In genomic region chr11:74310857-74311256, GRCh38 we compare ENCODE assay signal across 10 cellular contexts. TPM values are rescaled to one million over a fixed set of nuclear protein-coding genes. Genes with fewer than 3 reads are reported as not detected.
DNase-seq lines count a peak whose midpoint lies in the region; ATAC-seq, FAIRE-seq and TF ChIP-seq lines count a peak whose summit lies in the region.
"Had no signal": no experiment of that assay in that cellular context is flagged by ENCODE, and none has a peak within 500 bp of the region (broad histone marks: within the 10 kb centered on the region; RNA-seq: fewer than 3 reads in every experiment).

No MANE protein-coding gene starts in this region.

- 81% methylated on average over 11 of the region's 11 CpGs for WGBS in HUES64
- WGBS in HepG2 (ENCODE audit: low lambda C conversion rate): 78% methylated on average over 10 of the region's 11 CpGs

- ATAC-seq in HepG2: peak; percentile 24; the same call in 1 of the 3 replicates
- ATAC-seq in stimulated activated naive CD8-positive, alpha-beta T cell treated with anti-CD3 and anti-CD28 coated beads, Interleukin-15, amount 100 ng/mL, for 72 hours: peak; percentile 22
- ATAC-seq in HG02642 (IDR thresholded peaks at IDR 0.05; ENCODE audit: poor library complexity, unreplicated experiment): no peak
- ATAC-seq in GM18498 (IDR thresholded peaks at IDR 0.05; ENCODE audit: unreplicated experiment): no peak

- H3K27me3 ChIP-seq in HUES64 (ENCODE audit: insufficient read depth, low read length): peaks cover 51% of the 10 kb centered on the region
- peaks cover 1 to 16% of the 10 kb centered on the region in 2 experiments; a peak in 3 of 5 replicates for H3K27me3 ChIP-seq in HepG2 (ENCODE audit: control insufficient read depth in 1 of 2, insufficient read depth in 2 of 2, low read length in 2 of 2)

- peak overlapping the region; percentile 66 for H3K4me2 ChIP-seq in HepG2 (ENCODE audit: low read depth, low read length)

- H3K27ac ChIP-seq in HUES64 (ENCODE audit: low read depth, low read length) (no peak overlapping the region), HepG2 (ENCODE audit: extremely low read length, insufficient read depth, low read length) (no peak overlapping the region)

- H3K9me3 Mint-ChIP-seq in MCF 10A (ENCODE audit: unreplicated experiment): peaks cover 8% of the 10 kb centered on the region
- peaks cover 4 to 7% of the 10 kb centered on the region in 2 donors for H3K9me3 Mint-ChIP-seq in stimulated activated naive CD8-positive, alpha-beta T cell treated with anti-CD3 and anti-CD28 coated beads, Interleukin-15, amount 100 ng/mL, for 72 hours

- no peaks in the 10 kb centered on the region for H3K79me2 ChIP-seq in HepG2 (ENCODE audit: insufficient read depth, low read length)

- no peak for FAIRE-seq in HepG2 (lab: Jason Lieb, UNC)

- H4K20me1 ChIP-seq in HepG2 (ENCODE audit: insufficient read depth, low read length): no peaks in the 10 kb centered on the region

- H3K9me3 ChIP-seq in HUES64 (ENCODE audit: insufficient read depth, low read depth, low read length) (no peaks in the 10 kb centered on the region), HepG2 (ENCODE audit: low read length) (no peaks in the 10 kb centered on the region)

- no peak overlapping the region for H3K9ac ChIP-seq in HUES64 (ENCODE audit: low read depth, low read length)
- H3K9ac ChIP-seq in HepG2 (ENCODE audit: insufficient read depth, low read depth, low read length): no peak overlapping the region

- TF ChIP-seq EP300 in HepG2 (IDR thresholded peaks at IDR 0.05; ENCODE audit: low read depth in 2 of 2, low read length in 2 of 2): no peak
- TF ChIP-seq EP300 in HepG2 (CRISPR knock-in tag; IDR thresholded peaks at IDR 0.05; ENCODE audit: borderline replicate concordance): no peak

- H2AFZ ChIP-seq in HepG2 (ENCODE audit: low read length): no peak overlapping the region

- no peaks in the 10 kb centered on the region for H3K36me3 Mint-ChIP-seq in MCF 10A (ENCODE audit: insufficient read depth, unreplicated experiment)
- H3K36me3 Mint-ChIP-seq: activated naive CD4-positive, alpha-beta T cell treated with anti-CD3 and anti-CD28 coated beads, Interleukin-2, amount 50 U/mL, for 72 hours had no signal

- peaks cover 6% of the 10 kb centered on the region for H3K4me1 Mint-ChIP-seq in MCF 10A (ENCODE audit: insufficient read depth, unreplicated experiment)
- H3K4me1 Mint-ChIP-seq in stimulated activated naive CD8-positive, alpha-beta T cell treated with anti-CD3 and anti-CD28 coated beads, Interleukin-15, amount 100 ng/mL, for 72 hours: peaks cover 8% of the 10 kb centered on the region

- DNase-seq in MCF 10A (ENCODE audit: unreplicated experiment) (no peak), HepG2 (ENCODE audit: low spot score) (no peak), DMS 273 treated with DMSO at 0.1 percent for 48 hours (lab: John Stamatoyannopoulos, UW) (no peak)
- no peak for DNase-seq in stimulated activated naive CD8-positive, alpha-beta T cell treated with anti-CD3 and anti-CD28 coated beads, Interleukin-15, amount 100 ng/mL, for 72 hours

- TF ChIP-seq RAD21 in HepG2 (CRISPR knock-in tag; IDR thresholded peaks at IDR 0.05): no peak

- in situ Hi-C loops in HepG2 (cut with HindIII; ENCODE audit: extremely low pct_ligation_motif_present, low pct_unique_long_range_greater_than_20kb): no loop called here

- BruUV-seq in MCF 10A (replicated peaks; lab: Mats Ljungman, UMichigan): no TSS peak
- BruUV-seq in HepG2 (replicated peaks; lab: Mats Ljungman, UMichigan): no TSS peak

- intact Hi-C loops in MCF 10A (cut with micrococcal nuclease) (no loop called here), HepG2 (cut with micrococcal nuclease; ENCODE audit: unreplicated experiment) (no loop called here)

- H3K4me1 ChIP-seq in HUES64 (ENCODE audit: insufficient read depth, low read length) (no peaks in the 10 kb centered on the region; the same call in 1 of the 2 replicates), HepG2 (ENCODE audit: insufficient read depth, low read length) (peaks cover 5% of the 10 kb centered on the region)

- H3K27ac Mint-ChIP-seq in MCF 10A (ENCODE audit: low read depth, unreplicated experiment): no peak overlapping the region
- H3K27ac Mint-ChIP-seq in stimulated activated naive CD8-positive, alpha-beta T cell treated with anti-CD3 and anti-CD28 coated beads, Interleukin-15, amount 100 ng/mL, for 72 hours: no peak overlapping the region
- H3K27ac Mint-ChIP-seq: activated naive CD4-positive, alpha-beta T cell treated with anti-CD3 and anti-CD28 coated beads, Interleukin-2, amount 50 U/mL, for 72 hours had no signal

- TF ChIP-seq CTCF in MCF 10A (IDR thresholded peaks at IDR 0.05; ENCODE audit: unreplicated experiment): no peak
- no peak for TF ChIP-seq CTCF in HepG2 (CRISPR knock-in tag; IDR thresholded peaks at IDR 0.05)

- peak overlapping the region; percentile 54 for H3K4me3 ChIP-seq in HUES64 (ENCODE audit: low read length)
- peak overlapping the region in 1 of 3 experiments; percentile 67; a peak in 2 of 6 replicates for H3K4me3 ChIP-seq in HepG2 (replicated peaks in 1 of 3; ENCODE audit: insufficient read depth in 1 of 3, low read depth in 2 of 3, low read length in 3 of 3)

- CTCF ChIA-PET in MCF 10A (lab: Yijun Ruan, JAX): interaction anchor here (1.1 kb wide), 1 partner anchor 10 kb away, joined by 3 read pairs; no protein-coding TSS in a partner anchor
- CTCF ChIA-PET in HepG2 (lab: Yijun Ruan, JAX; ENCODE audit: low intra/inter-chr PET ratio, low total read pairs): no interaction called here

- peak overlapping the region; percentile 66 for H3K4me3 Mint-ChIP-seq in MCF 10A (ENCODE audit: unreplicated experiment)
- H3K4me3 Mint-ChIP-seq in stimulated activated naive CD8-positive, alpha-beta T cell treated with anti-CD3 and anti-CD28 coated beads, Interleukin-15, amount 100 ng/mL, for 72 hours: peak overlapping the region; percentile 33 to 78

- no peak for TF ChIP-seq POLR2A in HepG2 (IDR thresholded peaks at IDR 0.05; ENCODE audit: insufficient read depth in 1 of 2, low read depth in 2 of 2, low read length in 2 of 2)

- no peaks in the 10 kb centered on the region for H3K27me3 Mint-ChIP-seq in MCF 10A (ENCODE audit: insufficient read depth, unreplicated experiment)
- peaks cover 51% of the 10 kb centered on the region for H3K27me3 Mint-ChIP-seq in stimulated activated naive CD8-positive, alpha-beta T cell treated with anti-CD3 and anti-CD28 coated beads, Interleukin-15, amount 100 ng/mL, for 72 hours

- H3K36me3 ChIP-seq in HUES64 (ENCODE audit: insufficient read depth, low read length): no peaks in the 10 kb centered on the region
- H3K36me3 ChIP-seq in HepG2 (replicated peaks in 1 of 2; ENCODE audit: control insufficient read depth in 1 of 2, insufficient read depth in 2 of 2, low read length in 2 of 2): no peaks in the 10 kb centered on the region

- POLR2A ChIA-PET in MCF 10A (lab: Yijun Ruan, JAX) (interaction anchor here (0.8 kb wide), 1 partner anchor 1342 kb away, joined by 6 read pairs; no protein-coding TSS in a partner anchor), HepG2 (lab: Yijun Ruan, JAX) (no interaction called here)

TF ChIP-seq in HepG2, 621 proteins besides CTCF, POLR2A, EP300 and RAD21 (continues in another document):
- TF ChIP-seq HNRNPK (IDR thresholded peaks at IDR 0.05; ENCODE audit: low read depth, low read length, poor library complexity, severe bottlenecking) (no peak), MAFF (IDR thresholded peaks at IDR 0.05; ENCODE audit: low read depth, low read length) (no peak), HDAC6 (IDR thresholded peaks at IDR 0.05; ENCODE audit: low read depth, low read length) (no peak), TEAD2 (CRISPR knock-in tag; IDR thresholded peaks at IDR 0.05) (no peak), RFX1 (IDR thresholded peaks at IDR 0.05) (no peak), ZNF484 (CRISPR knock-in tag; IDR thresholded peaks at IDR 0.05; ENCODE audit: borderline replicate concordance, low read depth) (no peak), CBX1 (IDR thresholded peaks at IDR 0.05; ENCODE audit: low read depth) (no peak)

RNA-seq across cellular contexts. Expression of gene P4HA3, which starts 0.6 kb away (rescaled TPM):
- polyA plus RNA-seq in HUES64 (2013, experiment 1 of 2): not detected
- not detected for polyA plus RNA-seq in HUES64 (2013, experiment 2 of 2)
- 0.15 and 0.93 TPM in 2 replicates for total RNA-seq in MCF 10A (2022)
- total RNA-seq in HepG2 (2016; rRNA removed; fragmentation: Illumina TruSeq; extraction: Trizol): not detected in 2 replicates
- total RNA-seq in HepG2 (2016; cell fraction: cytosol; rRNA removed; fragmentation: Illumina TruSeq; extraction: Trizol; ENCODE audit: low read depth): not detected in 2 replicates
- total RNA-seq in HepG2 (2016; cell fraction: insoluble cytoplasmic fraction; rRNA removed; fragmentation: Illumina TruSeq; extraction: Trizol): not detected in 2 replicates
- total RNA-seq in HepG2 (2016; cell fraction: membrane; rRNA removed; fragmentation: Illumina TruSeq; extraction: Trizol): not detected in 2 replicates
- not detected in 2 replicates for total RNA-seq in HepG2 (2016; cell fraction: nucleus; rRNA removed; fragmentation: Illumina TruSeq; extraction: Trizol)
- polyA plus RNA-seq in HepG2 (2011; rRNA removed): not detected in 2 replicates
- 0.03 TPM in 1 of 2 replicates, not detected in the other for polyA plus RNA-seq in HepG2 (2011; cell fraction: cytosol; rRNA removed)
- not detected in 2 replicates for polyA plus RNA-seq in HepG2 (2011; cell fraction: nucleus; rRNA removed)
- 0.11 TPM in 1 of 2 replicates, not detected in the other for polyA plus RNA-seq in HepG2 (2012)
- 0.08 TPM in 1 of 2 replicates, not detected in the other for polyA plus RNA-seq in HepG2 (2016; cell fraction: cytosol; fragmentation: Illumina TruSeq; extraction: Trizol; ENCODE audit: low read depth)
- polyA plus RNA-seq in HepG2 (2016; cell fraction: insoluble cytoplasmic fraction; fragmentation: Illumina TruSeq; extraction: Trizol; ENCODE audit: low read depth): not detected in 2 replicates
- polyA plus RNA-seq in HepG2 (2016; cell fraction: membrane; fragmentation: Illumina TruSeq; extraction: Trizol; ENCODE audit: low read depth): not detected in 2 replicates
- not detected in 2 replicates for polyA plus RNA-seq in HepG2 (2016; cell fraction: nucleus; fragmentation: Illumina TruSeq; extraction: Trizol; ENCODE audit: insufficient read depth, low read depth)
- 1.5 TPM in 1 of 2 replicates, not detected in the other for polyA minus RNA-seq in HepG2 (2011; rRNA and poly(A)+ RNA removed; ENCODE audit: low replicate concordance)
- polyA minus RNA-seq in HepG2 (2011; cell fraction: cytosol; rRNA and poly(A)+ RNA removed): not detected in 2 replicates
- polyA minus RNA-seq in HepG2 (2011; cell fraction: nucleus; rRNA and poly(A)+ RNA removed): not detected in 2 replicates
- total RNA-seq: activated naive CD4-positive, alpha-beta T cell treated with anti-CD3 and anti-CD28 coated beads, Interleukin-2, amount 50 U/mL, for 72 hours; myocyte; OCI-LY7 had no signal

Comparison
In these comparisons a context has a peak if more than half of its experiments do, and no peak if none do; other contexts are left out.
1. ATAC-seq: peak in HepG2 (single experiment) and stimulated activated naive CD8-positive, alpha-beta T cell treated with anti-CD3 and anti-CD28 coated beads, Interleukin-15, amount 100 ng/mL, for 72 hours (single experiment); none in HG02642 (single experiment) and GM18498 (single experiment).